23 cellular contexts compared by ENCODE assay signal in the genomic region with DNA sequence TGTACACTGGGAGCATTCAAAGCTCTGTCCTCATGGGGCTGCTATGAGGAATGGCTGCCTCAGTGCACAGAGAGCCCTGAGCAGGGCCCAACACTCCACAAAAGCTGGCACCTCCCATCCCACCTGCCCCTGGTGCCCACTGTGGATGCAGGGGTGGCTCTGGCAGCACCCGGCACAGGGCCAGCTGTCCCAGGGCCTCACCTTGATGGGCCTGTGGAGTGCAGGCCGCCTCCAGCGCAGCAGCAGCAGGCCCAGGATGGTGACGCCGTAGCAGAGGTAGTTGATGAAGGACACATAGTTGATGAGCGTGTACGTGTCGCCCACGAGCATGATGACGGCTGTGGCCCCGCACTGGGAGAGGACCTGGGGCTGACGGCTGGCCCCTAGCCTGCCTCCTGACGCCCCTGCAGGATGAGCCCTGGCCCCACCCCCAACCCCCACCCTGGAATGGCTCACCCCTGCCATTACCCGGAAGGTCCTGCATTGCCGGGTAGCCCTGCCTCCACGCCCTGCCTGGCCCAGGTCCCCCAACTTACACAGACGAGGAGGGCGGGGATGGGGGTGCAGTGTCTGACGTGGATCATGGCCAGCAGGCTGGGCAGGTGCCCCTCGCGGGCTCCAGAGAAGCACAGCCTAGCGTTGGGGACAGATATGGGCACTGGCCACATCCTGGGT. TPM values are rescaled to one million over a fixed set of nuclear protein-coding genes. Genes with fewer than 3 reads are reported as not detected.
"Had no signal": no experiment of that assay in that cellular context is flagged by ENCODE, and none has a peak within 500 bp of the region (broad histone marks: within the 10 kb centered on the region; RNA-seq: fewer than 3 reads in every experiment).

No MANE protein-coding gene starts in this region.

- H3K27me3 ChIP-seq: MG63 had no signal

- DNase-seq: IMR-90, Karpas-422, KG1, MG63, NCI-H1092, NCI-H1105 treated with DMSO at 0.1 percent for 48 hours, NCI-H1417 treated with DMSO at 0.1 percent for 48 hours, NCI-H146, NCI-H1694 treated with DMSO at 0.1 percent for 48 hours, NCI-H1930, NCI-H2081, NCI-H2107, NCI-H2227 treated with DMSO at 0.1 percent for 48 hours, NCI-H524, NCI-H526 treated with DMSO at 0.1 percent for 48 hours, NCI-H748 treated with DMSO at 0.1 percent for 48 hours, RPMI8226, SHP77 had no signal

- FAIRE-seq: HepG2, RCC 7860 had no signal

- ATAC-seq: HepG2 had no signal

- H3K4me3 ChIP-seq: MG63 had no signal

- H3K9me3 ChIP-seq: MG63 had no signal

RNA-seq across cellular contexts. Expression of a gene that starts 15.2 kb away (rescaled TPM):
- total RNA-seq: HT1080, IMR-90, NCI-H460, SK-MEL-5 had no signal
- polyA plus RNA-seq: IMR-90 had no signal
